Comparison of ENCODE assay signal across 16 cellular contexts in the genomic region with DNA sequence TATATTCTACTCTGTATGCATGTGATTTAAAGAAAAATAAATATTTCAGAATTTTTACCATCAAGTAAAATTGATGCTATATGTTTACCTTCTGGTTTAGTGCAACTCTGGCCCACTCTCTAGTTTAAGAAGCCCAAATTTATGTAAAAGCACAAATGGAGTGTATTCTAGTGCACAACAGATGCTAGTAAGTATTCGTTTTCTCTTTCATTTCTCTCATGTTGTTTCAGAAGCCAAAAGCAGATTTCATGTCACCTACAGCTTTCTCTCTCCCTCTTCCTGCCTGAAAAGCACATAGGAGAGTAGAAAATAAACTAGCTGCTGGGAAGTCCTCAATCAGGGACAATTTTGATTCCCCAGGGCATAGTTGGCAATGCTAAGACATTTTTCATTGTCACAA.
DNase-seq lines count a peak whose midpoint lies in the region; ATAC-seq and TF ChIP-seq lines count a peak whose summit lies in the region.
"Had no signal": no experiment of that assay in that cellular context is flagged by ENCODE, and none has a peak within 500 bp of the region (broad histone marks: within the 10 kb centered on the region; RNA-seq: fewer than 3 reads in every experiment).

No MANE protein-coding gene starts in this region.

- no peak overlapping the region for H3K4me3 Mint-ChIP-seq in activated T-helper 17 cell treated with anti-CD3 and anti-CD28 coated beads, Interleukin-2, amount 50 U/mL, for 72 hours
- H3K4me3 Mint-ChIP-seq: WTC11 had no signal

- H3K36me3 Mint-ChIP-seq in activated T-helper 17 cell treated with anti-CD3 and anti-CD28 coated beads, Interleukin-2, amount 50 U/mL, for 72 hours (ENCODE audit: low read depth), result no peaks in the 10 kb centered on the region
- H3K36me3 Mint-ChIP-seq: WTC11 had no signal

- TF ChIP-seq CTCF in GM12865 (IDR thresholded peaks at IDR 0.05; ENCODE audit: insufficient read depth, low read depth, low read length, missing control alignments) (no peak), GM20000 (IDR thresholded peaks at IDR 0.05; ENCODE audit: extremely low read depth, missing control alignments) (no peak)

- H3K4me3 ChIP-seq in GM12865 (ENCODE audit: low read depth, low read length), result no peak overlapping the region
- H3K4me3 ChIP-seq: dorsolateral prefrontal cortex, SK-N-MC, spleen, upper lobe of left lung had no signal

- no peak overlapping the region for H3K27ac Mint-ChIP-seq in activated T-helper 17 cell treated with anti-CD3 and anti-CD28 coated beads, Interleukin-2, amount 50 U/mL, for 72 hours
- H3K27ac Mint-ChIP-seq: WTC11 had no signal

- ATAC-seq in GM19372 (IDR thresholded peaks at IDR 0.05; ENCODE audit: low read depth, unreplicated experiment), result peak; percentile 33
- peak; percentile 45 for ATAC-seq in HG02588 (IDR thresholded peaks at IDR 0.05; ENCODE audit: unreplicated experiment)
- peak; percentile 44 for ATAC-seq in HG03196 (IDR thresholded peaks at IDR 0.05; ENCODE audit: unreplicated experiment)
- no peak for ATAC-seq in activated T-helper 17 cell treated with anti-CD3 and anti-CD28 coated beads, Interleukin-2, amount 50 U/mL, for 72 hours (replicated peaks)
- ATAC-seq: WTC11 had no signal

- peak; percentile 39 for DNase-seq in GM12865 (ENCODE audit: low read depth)
- DNase-seq in GM20000 (ENCODE audit: low spot score), result no peak
- no peak for DNase-seq in GM19240 (ENCODE audit: insufficient read length, low spot score)
- DNase-seq in cerebellar nuclear complex (lab: John Stamatoyannopoulos, UW), result no peak
- DNase-seq: dorsolateral prefrontal cortex; HCEC 1CT; mesenchymal stem cell; NK-92 treated with Interleukin-12 subunit alpha and Interleukin-12 subunit beta, amount 100 ng/mL, for 24 hours; spleen; upper lobe of left lung had no signal

- H3K4me1 Mint-ChIP-seq in activated T-helper 17 cell treated with anti-CD3 and anti-CD28 coated beads, Interleukin-2, amount 50 U/mL, for 72 hours, result no peaks in the 10 kb centered on the region
- H3K4me1 Mint-ChIP-seq: WTC11 had no signal

- no peaks in the 10 kb centered on the region for H3K9me3 Mint-ChIP-seq in activated T-helper 17 cell treated with anti-CD3 and anti-CD28 coated beads, Interleukin-2, amount 50 U/mL, for 72 hours
- H3K9me3 Mint-ChIP-seq: WTC11 had no signal

- peaks cover 5% of the 10 kb centered on the region for H3K27me3 Mint-ChIP-seq in activated T-helper 17 cell treated with anti-CD3 and anti-CD28 coated beads, Interleukin-2, amount 50 U/mL, for 72 hours
